ENCODE assay signal across 21 cellular contexts in genomic region chr9:115855458-115856133, GRCh38.
DNase-seq lines count a peak whose midpoint lies in the region; ATAC-seq and TF ChIP-seq lines count a peak whose summit lies in the region.
"Had no signal": no experiment of that assay in that cellular context is flagged by ENCODE, and none has a peak within 500 bp of the region (broad histone marks: within the 10 kb centered on the region; RNA-seq: fewer than 3 reads in every experiment).

No MANE protein-coding gene starts in this region.

- H2BK120ac ChIP-seq in IMR-90 (ENCODE audit: low read depth, low read length): no peak overlapping the region

- H3K9ac ChIP-seq in IMR-90 (ENCODE audit: low read depth, low read length): no peak overlapping the region
- 0 out of 2 replicates have a peak overlapping the region, but pooled peaks have one; percentile 30 for H3K9ac ChIP-seq in iPS-20b (ENCODE audit: low read depth, low read length)

- DNase-seq in A673 (ENCODE audit: low spot score) (peak; percentile 69), IMR-90 (peak; percentile 4), amniotic epithelial cell (ENCODE audit: low read depth) (peak; percentile 43), germinal center (ENCODE audit: low spot score) (no peak), gastrocnemius medialis (no peak), stomach (no peak)
- DNase-seq: activated CD4-positive, alpha-beta T cell treated with anti-CD3 and anti-CD28 coated beads for 1 hour; activated CD8-positive, alpha-beta T cell treated with anti-CD3 and anti-CD28 coated beads, Interleukin-2, amount 10 ng/mL, durations not matched to agents 7 days and 5 days; activated T-cell treated with anti-CD3 and anti-CD28 coated beads, Interleukin-2, amount 50 U/mL, for 24 hours; amniotic stem cell; cortex of kidney; glutamatergic neuron; left colon; NCI-H1105 treated with DMSO at 0.1 percent for 48 hours; NCI-H774; nucleus accumbens; psoas muscle; trophoblast cell had no signal

- H3K36me3 ChIP-seq in A673 (ENCODE audit: insufficient read depth, low read length, poor library complexity, severe bottlenecking) (no peaks in the 10 kb centered on the region), IMR-90 (ENCODE audit: control insufficient read depth, insufficient read depth, low read length) (no peaks in the 10 kb centered on the region), iPS-20b (ENCODE audit: insufficient read depth, low read depth, low read length) (no peaks in the 10 kb centered on the region), gastrocnemius medialis (no peaks in the 10 kb centered on the region), stomach (no peaks in the 10 kb centered on the region)

- CTCF ChIA-PET in A673 (lab: Charles Lee) (interaction anchor here (0.7 kb wide), 1 partner anchor 101 kb away, joined by 5 read pairs; no protein-coding TSS in a partner anchor), IMR-90 (lab: Yijun Ruan, JAX) (interaction anchor here (0.9 to 1.1 kb wide), 2 partner anchors 17 to 264 kb away, joined by 3 read pairs; no protein-coding TSS in a partner anchor)

- no TSS peak for BruUV-seq in A673 (replicated peaks; lab: Mats Ljungman, UMichigan)
- BruUV-seq in IMR-90 (replicated peaks; lab: Mats Ljungman, UMichigan): no TSS peak

- intact Hi-C loops in A673 (cut with micrococcal nuclease; ENCODE audit: unreplicated experiment): no loop called here
- intact Hi-C loops in IMR-90 (cut with micrococcal nuclease): no loop called here
- intact Hi-C loops in gastrocnemius medialis (cut with DNase I; ENCODE audit: low total_unique reads): no loop called here
- intact Hi-C loops in stomach (cut with DNase I; ENCODE audit: low total_unique reads): no loop called here

- peaks cover 8% of the 10 kb centered on the region for H3K9me3 ChIP-seq in A673 (ENCODE audit: low read depth, low read length, poor library complexity, severe bottlenecking)
- no peaks in the 10 kb centered on the region for H3K9me3 ChIP-seq in IMR-90 (ENCODE audit: control insufficient read depth, insufficient read depth, low read length)
- no peaks in the 10 kb centered on the region for H3K9me3 ChIP-seq in iPS-20b (ENCODE audit: insufficient read depth, low read depth, low read length)
- no peaks in the 10 kb centered on the region for H3K9me3 ChIP-seq in gastrocnemius medialis
- H3K9me3 ChIP-seq in stomach: no peaks in the 10 kb centered on the region
- H3K9me3 ChIP-seq: psoas muscle had no signal

- no peak overlapping the region for H4K8ac ChIP-seq in IMR-90 (ENCODE audit: low read depth in 2 of 2, low read length in 2 of 2)

- no peaks in the 10 kb centered on the region for H3K79me1 ChIP-seq in IMR-90 (ENCODE audit: low read depth in 1 of 2, low read length in 2 of 2)

- H3K27me3 ChIP-seq in A673 (replicated peaks; ENCODE audit: insufficient read depth, low read depth, low read length, poor library complexity) (no peaks in the 10 kb centered on the region), IMR-90 (ENCODE audit: control insufficient read depth, insufficient read depth, low read length) (no peaks in the 10 kb centered on the region), iPS-20b (ENCODE audit: insufficient read depth, low read length) (no peaks in the 10 kb centered on the region), gastrocnemius medialis (no peaks in the 10 kb centered on the region), stomach (no peaks in the 10 kb centered on the region)

- H3K4me1 ChIP-seq in A673 (ENCODE audit: insufficient read depth, low read length, poor library complexity, severe bottlenecking) (peaks cover 55% of the 10 kb centered on the region), IMR-90 (ENCODE audit: control insufficient read depth, insufficient read depth, low read length) (no peaks in the 10 kb centered on the region; the same call in 1 of the 2 replicates), iPS-20b (ENCODE audit: insufficient read depth, low read length) (peaks cover 16% of the 10 kb centered on the region), gastrocnemius medialis (no peaks in the 10 kb centered on the region), stomach (no peaks in the 10 kb centered on the region)
- H3K4me1 ChIP-seq: psoas muscle had no signal

- no peak overlapping the region for H2AK5ac ChIP-seq in IMR-90 (ENCODE audit: low read depth, low read length)

- POLR2A ChIA-PET in A673 (lab: Charles Lee; ENCODE audit: low non-redundant PET): no interaction called here
- POLR2A ChIA-PET in IMR-90 (lab: Charles Lee; ENCODE audit: unreplicated experiment): interaction anchor here (0.5 kb wide), 1 partner anchor 224 kb away, joined by 8 read pairs; no protein-coding TSS in a partner anchor

- H2BK20ac ChIP-seq in IMR-90 (ENCODE audit: low read depth, low read length): peak overlapping the region; percentile 62; the same call in 1 of the 2 replicates

- TF ChIP-seq POLR2A in IMR-90 (IDR thresholded peaks at IDR 0.05; ENCODE audit: low read depth, low read length) (no peak), gastrocnemius medialis (IDR thresholded peaks at IDR 0.05) (no peak), stomach (IDR thresholded peaks at IDR 0.05) (no peak)

- H3K23ac ChIP-seq in IMR-90 (ENCODE audit: low read depth, low read length): no peak overlapping the region

- no peak overlapping the region for H2BK5ac ChIP-seq in IMR-90 (ENCODE audit: low read depth, low read length, poor library complexity, severe bottlenecking)

- H3K4ac ChIP-seq in IMR-90 (ENCODE audit: low read depth, low read length): no peak overlapping the region

- no peak overlapping the region for H3K4me2 ChIP-seq in IMR-90 (ENCODE audit: low read depth, low read length)

- H3K14ac ChIP-seq in IMR-90 (replicated peaks; ENCODE audit: low read depth, low read length): no peak overlapping the region

- dilution Hi-C loops in IMR-90 (cut with HindIII; ENCODE audit: low sequenced_read_pairs, unreplicated experiment): no loop called here

- TF ChIP-seq CTCF in A673 (conservative IDR thresholded peaks at IDR 0.05; ENCODE audit: low read depth, low read length) (no peak), IMR-90 (conservative IDR thresholded peaks at IDR 0.05; ENCODE audit: low read depth, low read length) (no peak), gastrocnemius medialis (IDR thresholded peaks at IDR 0.05 in 4 of 5, conservative IDR thresholded peaks at IDR 0.05 in 1 of 5) (no peak), stomach (IDR thresholded peaks at IDR 0.05) (no peak)

- ATAC-seq in IMR-90 (ENCODE audit: low read depth) (0 out of 2 replicates have a peak, but pooled peaks have one; percentile 35), gastrocnemius medialis (no peak), GM19452 (IDR thresholded peaks at IDR 0.05; ENCODE audit: unreplicated experiment) (no peak)
- ATAC-seq: activated CD8-positive, alpha-beta T cell treated with anti-CD3 and anti-CD28 coated beads, Interleukin-2, amount 10 ng/mL, durations not matched to agents 7 days and 5 days; left colon; psoas muscle had no signal

- in situ Hi-C loops in IMR-90 (cut with MboI; ENCODE audit: low sequenced_read_pairs): loop anchor here (10.0 kb wide), 1 partner anchor 261 kb away; no protein-coding TSS in a partner anchor
- in situ Hi-C loops in gastrocnemius medialis (cut with MboI; ENCODE audit: low sequenced_read_pairs in 4 of 4): no loop called here

- H3K9me1 ChIP-seq in IMR-90 (ENCODE audit: insufficient read depth, low read length): no peaks in the 10 kb centered on the region

- no peak overlapping the region for H2AK9ac ChIP-seq in IMR-90 (replicated peaks; ENCODE audit: low read depth, low read length, poor library complexity)

- H2AFZ ChIP-seq in IMR-90 (replicated peaks; ENCODE audit: low read length, poor library complexity): no peak overlapping the region

- no peak overlapping the region for H4K91ac ChIP-seq in IMR-90 (ENCODE audit: insufficient read depth, low read depth, low read length)

- H2BK15ac ChIP-seq in IMR-90 (ENCODE audit: low read depth, low read length): no peak overlapping the region

- TF ChIP-seq EP300 in stomach (IDR thresholded peaks at IDR 0.05): no peak

- H4K5ac ChIP-seq in IMR-90 (ENCODE audit: low read depth, low read length): no peak overlapping the region

- no peak for TF ChIP-seq RAD21 in IMR-90 (IDR thresholded peaks at IDR 0.05; ENCODE audit: low read length)

- H3K4me3 ChIP-seq in A673 (ENCODE audit: low read depth, low read length, poor library complexity, severe bottlenecking) (no peak overlapping the region), IMR-90 (ENCODE audit: insufficient read depth, low read depth, low read length) (no peak overlapping the region), iPS-20b (ENCODE audit: low read length) (no peak overlapping the region), gastrocnemius medialis (no peak overlapping the region), stomach (no peak overlapping the region)
- H3K4me3 ChIP-seq: psoas muscle had no signal

- H3K27ac ChIP-seq in A673 (ENCODE audit: low read depth, low read length, poor library complexity, severe bottlenecking) (peak overlapping the region; percentile 68), IMR-90 (ENCODE audit: insufficient read depth, low read length) (no peak overlapping the region), iPS-20b (ENCODE audit: low read length) (peak overlapping the region; percentile 43), gastrocnemius medialis (no peak overlapping the region), stomach (no peak overlapping the region)
- H3K27ac ChIP-seq: HL-60, psoas muscle had no signal

- H3K56ac ChIP-seq in IMR-90 (ENCODE audit: extremely low read depth, insufficient read depth, low read length): no peak overlapping the region

- H3K18ac ChIP-seq in IMR-90 (ENCODE audit: low read depth, low read length): no peak overlapping the region

- no peaks in the 10 kb centered on the region for H4K20me1 ChIP-seq in IMR-90 (ENCODE audit: insufficient read depth, low read length)

TF ChIP-seq in IMR-90, 13 proteins besides CTCF, POLR2A, EP300 and RAD21 (continues in another document):
- TF ChIP-seq NFE2L2 (IDR thresholded peaks at IDR 0.05; ENCODE audit: low read depth, low read length) (no peak), MXI1 (IDR thresholded peaks at IDR 0.05; ENCODE audit: borderline replicate concordance, low read depth, low read length) (no peak), MAFK (IDR thresholded peaks at IDR 0.05; ENCODE audit: low read depth, low read length) (no peak), CHD1 (IDR thresholded peaks at IDR 0.05; ENCODE audit: low read depth, low read length) (no peak), SMC3 (IDR thresholded peaks at IDR 0.05; ENCODE audit: low read depth, low read length) (no peak), RCOR1 (IDR thresholded peaks at IDR 0.05; ENCODE audit: insufficient replicate concordance, low read length) (no peak), CEBPB (IDR thresholded peaks at IDR 0.05; ENCODE audit: low read depth, low read length) (no peak), RFX5 (IDR thresholded peaks at IDR 0.05; ENCODE audit: low read depth, low read length) (no peak)
- TF ChIP-seq, protein P1, sequence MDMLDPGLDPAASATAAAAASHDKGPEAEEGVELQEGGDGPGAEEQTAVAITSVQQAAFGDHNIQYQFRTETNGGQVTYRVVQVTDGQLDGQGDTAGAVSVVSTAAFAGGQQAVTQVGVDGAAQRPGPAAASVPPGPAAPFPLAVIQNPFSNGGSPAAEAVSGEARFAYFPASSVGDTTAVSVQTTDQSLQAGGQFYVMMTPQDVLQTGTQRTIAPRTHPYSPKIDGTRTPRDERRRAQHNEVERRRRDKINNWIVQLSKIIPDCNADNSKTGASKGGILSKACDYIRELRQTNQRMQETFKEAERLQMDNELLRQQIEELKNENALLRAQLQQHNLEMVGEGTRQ (IDR thresholded peaks at IDR 0.05; ENCODE audit: low read depth, low read length): no peak

Comparison
In these comparisons a context has a peak if more than half of its experiments do, and no peak if none do; other contexts are left out.
1. DNase-seq: peak in A673 (single experiment), IMR-90 (single experiment) and amniotic epithelial cell (single experiment); none in germinal center (single experiment), gastrocnemius medialis (0 of 2) and stomach (single experiment).
2. H3K27ac ChIP-seq: peak in A673 (single experiment) and iPS-20b (single experiment); none in IMR-90 (single experiment), gastrocnemius medialis (0 of 4) and stomach (0 of 5).